In genomic region chr12:49552014-49552413, GRCh38 we compare ENCODE assay signal across 1 cellular context.
TF ChIP-seq lines count a peak whose summit lies in the region.

No MANE protein-coding gene starts in this region.

TF ChIP-seq in HepG2, 621 proteins besides CTCF, POLR2A, EP300 and RAD21:
- TF ChIP-seq, protein P1, sequence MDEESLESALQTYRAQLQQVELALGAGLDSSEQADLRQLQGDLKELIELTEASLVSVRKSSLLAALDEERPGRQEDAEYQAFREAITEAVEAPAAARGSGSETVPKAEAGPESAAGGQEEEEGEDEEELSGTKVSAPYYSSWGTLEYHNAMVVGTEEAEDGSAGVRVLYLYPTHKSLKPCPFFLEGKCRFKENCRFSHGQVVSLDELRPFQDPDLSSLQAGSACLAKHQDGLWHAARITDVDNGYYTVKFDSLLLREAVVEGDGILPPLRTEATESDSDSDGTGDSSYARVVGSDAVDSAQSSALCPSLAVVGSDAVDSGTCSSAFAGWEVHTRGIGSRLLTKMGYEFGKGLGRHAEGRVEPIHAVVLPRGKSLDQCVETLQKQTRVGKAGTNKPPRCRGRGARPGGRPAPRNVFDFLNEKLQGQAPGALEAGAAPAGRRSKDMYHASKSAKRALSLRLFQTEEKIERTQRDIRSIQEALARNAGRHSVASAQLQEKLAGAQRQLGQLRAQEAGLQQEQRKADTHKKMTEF (CRISPR knock-in tag; IDR thresholded peaks at IDR 0.05), result no peak
- TF ChIP-seq HNF4A (CRISPR knock-in tag; IDR thresholded peaks at IDR 0.05) (peak; percentile 17; the same call in 1 of the 2 replicates), LCORL (IDR thresholded peaks at IDR 0.05) (no peak), LCORL (CRISPR knock-in tag; IDR thresholded peaks at IDR 0.05) (no peak), ZNF260 (CRISPR knock-in tag; IDR thresholded peaks at IDR 0.05; ENCODE audit: borderline replicate concordance, low read depth) (no peak), MLLT10 (CRISPR knock-in tag; IDR thresholded peaks at IDR 0.05) (no peak), MTA1 (CRISPR knock-in tag; IDR thresholded peaks at IDR 0.05; ENCODE audit: borderline replicate concordance) (0 out of 2 replicates have a peak, but pooled peaks have one; percentile 30), HNF4G (IDR thresholded peaks at IDR 0.05; ENCODE audit: borderline replicate concordance, low read depth, low read length) (no peak), HNF4G (CRISPR knock-in tag; IDR thresholded peaks at IDR 0.05; ENCODE audit: borderline replicate concordance, low read depth) (no peak), GATAD2A (CRISPR knock-in tag; IDR thresholded peaks at IDR 0.05) (0 out of 2 replicates have a peak, but pooled peaks have one; percentile 12), ELF3 (CRISPR knock-in tag; IDR thresholded peaks at IDR 0.05) (no peak), ZNF460 (CRISPR knock-in tag; IDR thresholded peaks at IDR 0.05; ENCODE audit: borderline replicate concordance) (no peak), CEBPB (IDR thresholded peaks at IDR 0.05; ENCODE audit: borderline replicate concordance, low read depth, low read length) (peak; percentile 71; the same call in 1 of the 2 replicates), CCDC6 (CRISPR knock-in tag; IDR thresholded peaks at IDR 0.05) (no peak), XBP1 (CRISPR knock-in tag; IDR thresholded peaks at IDR 0.05) (no peak), ZNF574 (CRISPR knock-in tag; IDR thresholded peaks at IDR 0.05) (0 out of 2 replicates have a peak, but pooled peaks have one; percentile 36), MATR3 (CRISPR knock-in tag; IDR thresholded peaks at IDR 0.05) (no peak), CEBPG (CRISPR knock-in tag; IDR thresholded peaks at IDR 0.05) (peak; percentile 48; the same call in 1 of the 2 replicates), CBX1 (IDR thresholded peaks at IDR 0.05; ENCODE audit: low read depth) (no peak), ZNF207 (IDR thresholded peaks at IDR 0.05; ENCODE audit: borderline replicate concordance) (no peak), JUN (CRISPR knock-in tag; IDR thresholded peaks at IDR 0.05) (no peak), HDAC2 (CRISPR knock-in tag; IDR thresholded peaks at IDR 0.05) (no peak)
- TF ChIP-seq, protein P2, sequence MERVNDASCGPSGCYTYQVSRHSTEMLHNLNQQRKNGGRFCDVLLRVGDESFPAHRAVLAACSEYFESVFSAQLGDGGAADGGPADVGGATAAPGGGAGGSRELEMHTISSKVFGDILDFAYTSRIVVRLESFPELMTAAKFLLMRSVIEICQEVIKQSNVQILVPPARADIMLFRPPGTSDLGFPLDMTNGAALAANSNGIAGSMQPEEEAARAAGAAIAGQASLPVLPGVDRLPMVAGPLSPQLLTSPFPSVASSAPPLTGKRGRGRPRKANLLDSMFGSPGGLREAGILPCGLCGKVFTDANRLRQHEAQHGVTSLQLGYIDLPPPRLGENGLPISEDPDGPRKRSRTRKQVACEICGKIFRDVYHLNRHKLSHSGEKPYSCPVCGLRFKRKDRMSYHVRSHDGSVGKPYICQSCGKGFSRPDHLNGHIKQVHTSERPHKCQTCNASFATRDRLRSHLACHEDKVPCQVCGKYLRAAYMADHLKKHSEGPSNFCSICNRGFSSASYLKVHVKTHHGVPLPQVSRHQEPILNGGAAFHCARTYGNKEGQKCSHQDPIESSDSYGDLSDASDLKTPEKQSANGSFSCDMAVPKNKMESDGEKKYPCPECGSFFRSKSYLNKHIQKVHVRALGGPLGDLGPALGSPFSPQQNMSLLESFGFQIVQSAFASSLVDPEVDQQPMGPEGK (CRISPR knock-in tag; IDR thresholded peaks at IDR 0.05), result no peak
- TF ChIP-seq, protein P3, sequence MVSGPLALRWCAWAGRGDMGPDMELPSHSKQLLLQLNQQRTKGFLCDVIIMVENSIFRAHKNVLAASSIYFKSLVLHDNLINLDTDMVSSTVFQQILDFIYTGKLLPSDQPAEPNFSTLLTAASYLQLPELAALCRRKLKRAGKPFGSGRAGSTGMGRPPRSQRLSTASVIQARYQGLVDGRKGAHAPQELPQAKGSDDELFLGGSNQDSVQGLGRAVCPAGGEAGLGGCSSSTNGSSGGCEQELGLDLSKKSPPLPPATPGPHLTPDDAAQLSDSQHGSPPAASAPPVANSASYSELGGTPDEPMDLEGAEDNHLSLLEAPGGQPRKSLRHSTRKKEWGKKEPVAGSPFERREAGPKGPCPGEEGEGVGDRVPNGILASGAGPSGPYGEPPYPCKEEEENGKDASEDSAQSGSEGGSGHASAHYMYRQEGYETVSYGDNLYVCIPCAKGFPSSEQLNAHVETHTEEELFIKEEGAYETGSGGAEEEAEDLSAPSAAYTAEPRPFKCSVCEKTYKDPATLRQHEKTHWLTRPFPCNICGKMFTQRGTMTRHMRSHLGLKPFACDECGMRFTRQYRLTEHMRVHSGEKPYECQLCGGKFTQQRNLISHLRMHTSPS (CRISPR knock-in tag; IDR thresholded peaks at IDR 0.05; ENCODE audit: low read depth), result peak; percentile 49; the same call in 1 of the 2 replicates
- TF ChIP-seq, protein P4, sequence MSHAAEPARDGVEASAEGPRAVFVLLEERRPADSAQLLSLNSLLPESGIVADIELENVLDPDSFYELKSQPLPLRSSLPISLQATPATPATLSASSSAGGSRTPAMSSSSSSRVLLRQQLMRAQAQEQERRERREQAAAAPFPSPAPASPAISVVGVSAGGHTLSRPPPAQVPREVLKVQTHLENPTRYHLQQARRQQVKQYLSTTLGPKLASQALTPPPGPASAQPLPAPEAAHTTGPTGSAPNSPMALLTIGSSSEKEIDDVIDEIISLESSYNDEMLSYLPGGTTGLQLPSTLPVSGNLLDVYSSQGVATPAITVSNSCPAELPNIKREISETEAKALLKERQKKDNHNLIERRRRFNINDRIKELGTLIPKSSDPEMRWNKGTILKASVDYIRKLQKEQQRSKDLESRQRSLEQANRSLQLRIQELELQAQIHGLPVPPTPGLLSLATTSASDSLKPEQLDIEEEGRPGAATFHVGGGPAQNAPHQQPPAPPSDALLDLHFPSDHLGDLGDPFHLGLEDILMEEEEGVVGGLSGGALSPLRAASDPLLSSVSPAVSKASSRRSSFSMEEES (CRISPR knock-in tag; IDR thresholded peaks at IDR 0.05), result no peak
- TF ChIP-seq, protein P5, sequence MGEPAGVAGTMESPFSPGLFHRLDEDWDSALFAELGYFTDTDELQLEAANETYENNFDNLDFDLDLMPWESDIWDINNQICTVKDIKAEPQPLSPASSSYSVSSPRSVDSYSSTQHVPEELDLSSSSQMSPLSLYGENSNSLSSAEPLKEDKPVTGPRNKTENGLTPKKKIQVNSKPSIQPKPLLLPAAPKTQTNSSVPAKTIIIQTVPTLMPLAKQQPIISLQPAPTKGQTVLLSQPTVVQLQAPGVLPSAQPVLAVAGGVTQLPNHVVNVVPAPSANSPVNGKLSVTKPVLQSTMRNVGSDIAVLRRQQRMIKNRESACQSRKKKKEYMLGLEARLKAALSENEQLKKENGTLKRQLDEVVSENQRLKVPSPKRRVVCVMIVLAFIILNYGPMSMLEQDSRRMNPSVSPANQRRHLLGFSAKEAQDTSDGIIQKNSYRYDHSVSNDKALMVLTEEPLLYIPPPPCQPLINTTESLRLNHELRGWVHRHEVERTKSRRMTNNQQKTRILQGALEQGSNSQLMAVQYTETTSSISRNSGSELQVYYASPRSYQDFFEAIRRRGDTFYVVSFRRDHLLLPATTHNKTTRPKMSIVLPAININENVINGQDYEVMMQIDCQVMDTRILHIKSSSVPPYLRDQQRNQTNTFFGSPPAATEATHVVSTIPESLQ (CRISPR knock-in tag; conservative IDR thresholded peaks at IDR 0.05), result no peak
- TF ChIP-seq, protein P6, sequence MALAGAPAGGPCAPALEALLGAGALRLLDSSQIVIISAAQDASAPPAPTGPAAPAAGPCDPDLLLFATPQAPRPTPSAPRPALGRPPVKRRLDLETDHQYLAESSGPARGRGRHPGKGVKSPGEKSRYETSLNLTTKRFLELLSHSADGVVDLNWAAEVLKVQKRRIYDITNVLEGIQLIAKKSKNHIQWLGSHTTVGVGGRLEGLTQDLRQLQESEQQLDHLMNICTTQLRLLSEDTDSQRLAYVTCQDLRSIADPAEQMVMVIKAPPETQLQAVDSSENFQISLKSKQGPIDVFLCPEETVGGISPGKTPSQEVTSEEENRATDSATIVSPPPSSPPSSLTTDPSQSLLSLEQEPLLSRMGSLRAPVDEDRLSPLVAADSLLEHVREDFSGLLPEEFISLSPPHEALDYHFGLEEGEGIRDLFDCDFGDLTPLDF (CRISPR knock-in tag; IDR thresholded peaks at IDR 0.05), result no peak
- TF ChIP-seq, protein P7, sequence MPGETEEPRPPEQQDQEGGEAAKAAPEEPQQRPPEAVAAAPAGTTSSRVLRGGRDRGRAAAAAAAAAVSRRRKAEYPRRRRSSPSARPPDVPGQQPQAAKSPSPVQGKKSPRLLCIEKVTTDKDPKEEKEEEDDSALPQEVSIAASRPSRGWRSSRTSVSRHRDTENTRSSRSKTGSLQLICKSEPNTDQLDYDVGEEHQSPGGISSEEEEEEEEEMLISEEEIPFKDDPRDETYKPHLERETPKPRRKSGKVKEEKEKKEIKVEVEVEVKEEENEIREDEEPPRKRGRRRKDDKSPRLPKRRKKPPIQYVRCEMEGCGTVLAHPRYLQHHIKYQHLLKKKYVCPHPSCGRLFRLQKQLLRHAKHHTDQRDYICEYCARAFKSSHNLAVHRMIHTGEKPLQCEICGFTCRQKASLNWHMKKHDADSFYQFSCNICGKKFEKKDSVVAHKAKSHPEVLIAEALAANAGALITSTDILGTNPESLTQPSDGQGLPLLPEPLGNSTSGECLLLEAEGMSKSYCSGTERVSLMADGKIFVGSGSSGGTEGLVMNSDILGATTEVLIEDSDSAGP (CRISPR knock-in tag; IDR thresholded peaks at IDR 0.05; ENCODE audit: borderline replicate concordance), result no peak
TF ChIP-seq in HepG2: peak in this region for 7.
